In the genomic region with DNA sequence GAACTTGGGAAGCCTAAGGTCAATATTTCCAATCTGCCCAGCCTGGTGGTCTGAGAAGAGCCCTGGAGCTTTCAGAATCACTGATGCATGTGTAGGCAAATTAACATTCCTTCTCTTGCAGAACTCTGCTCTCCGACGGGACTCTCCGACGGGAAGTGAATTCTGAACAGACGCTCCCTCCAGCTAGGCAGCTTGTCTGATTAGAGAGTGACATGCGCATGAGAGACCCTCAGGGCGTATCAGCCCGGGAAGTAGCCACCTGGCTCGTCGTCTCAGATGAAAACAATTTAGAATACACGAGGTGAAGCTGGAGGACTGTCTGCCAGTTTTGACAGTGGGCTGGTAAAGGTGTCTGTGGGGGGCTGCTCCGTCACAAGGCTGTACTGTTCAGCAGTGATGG, we compare ENCODE assay signal across 1 cellular context.
TF ChIP-seq lines count a peak whose summit lies in the region.

No MANE protein-coding gene starts in this region.

TF ChIP-seq in IMR-90, 13 proteins besides CTCF, POLR2A, EP300 and RAD21 (continued from another document):
- TF ChIP-seq, protein P1, sequence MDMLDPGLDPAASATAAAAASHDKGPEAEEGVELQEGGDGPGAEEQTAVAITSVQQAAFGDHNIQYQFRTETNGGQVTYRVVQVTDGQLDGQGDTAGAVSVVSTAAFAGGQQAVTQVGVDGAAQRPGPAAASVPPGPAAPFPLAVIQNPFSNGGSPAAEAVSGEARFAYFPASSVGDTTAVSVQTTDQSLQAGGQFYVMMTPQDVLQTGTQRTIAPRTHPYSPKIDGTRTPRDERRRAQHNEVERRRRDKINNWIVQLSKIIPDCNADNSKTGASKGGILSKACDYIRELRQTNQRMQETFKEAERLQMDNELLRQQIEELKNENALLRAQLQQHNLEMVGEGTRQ (IDR thresholded peaks at IDR 0.05; ENCODE audit: low read depth, low read length) = no peak
- TF ChIP-seq RCOR1 (IDR thresholded peaks at IDR 0.05; ENCODE audit: insufficient replicate concordance, low read length) = no peak
TF ChIP-seq in IMR-90: peak in this region for 0.
